14 cellular contexts compared by ENCODE assay signal in the genomic region with DNA sequence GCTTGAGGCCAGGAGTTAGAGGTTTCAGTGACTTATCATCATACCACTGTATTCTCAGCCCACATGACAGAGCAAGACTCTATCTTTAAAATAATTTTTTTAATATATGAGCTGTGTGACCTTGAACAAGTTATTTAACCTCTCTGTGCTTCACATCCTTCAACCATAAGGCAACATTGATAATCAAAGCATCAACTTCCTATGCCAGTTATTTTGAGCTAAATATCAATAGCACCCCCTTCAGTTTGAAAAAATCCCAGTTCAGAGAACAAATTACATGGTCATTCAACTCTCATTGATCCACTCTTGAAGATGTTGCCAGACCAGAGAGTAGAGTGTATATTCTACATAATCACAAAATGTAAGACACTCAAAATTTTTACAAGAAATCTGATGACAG. TPM values are rescaled to one million over a fixed set of nuclear protein-coding genes. Genes with fewer than 3 reads are reported as not detected.
DNase-seq lines count a peak whose midpoint lies in the region; ATAC-seq and TF ChIP-seq lines count a peak whose summit lies in the region.
"Had no signal": no experiment of that assay in that cellular context is flagged by ENCODE, and none has a peak within 500 bp of the region (broad histone marks: within the 10 kb centered on the region; RNA-seq: fewer than 3 reads in every experiment).

No MANE protein-coding gene starts in this region.

- H3K9me3 ChIP-seq in colonic mucosa (no peaks in the 10 kb centered on the region), ovary (no peaks in the 10 kb centered on the region)
- H3K9me3 ChIP-seq: esophagus muscularis mucosa, sigmoid colon, stomach had no signal

- no peaks in the 10 kb centered on the region for H3K4me1 ChIP-seq in colonic mucosa
- no peaks in the 10 kb centered on the region for H3K4me1 ChIP-seq in ovary (ENCODE audit: insufficient read depth)
- H3K4me1 ChIP-seq: esophagus muscularis mucosa, sigmoid colon, stomach had no signal

- peak; percentile 12 for DNase-seq in NCI-H460 (ENCODE audit: extremely low read depth, low read depth)
- no peak for DNase-seq in colonic mucosa
- DNase-seq in SKM-1 (lab: John Stamatoyannopoulos, UW; ENCODE audit: unreplicated experiment), result no peak
- no peak for DNase-seq in ovary
- DNase-seq: activated naive CD8-positive, alpha-beta T cell treated with anti-CD3 and anti-CD28 coated beads, Interleukin-2, amount 50 U/mL, for 24 hours; hypothalamus; sigmoid colon; stomach; T-helper 1 cell had no signal

- H3K27me3 ChIP-seq in colonic mucosa, result no peaks in the 10 kb centered on the region
- no peaks in the 10 kb centered on the region for H3K27me3 ChIP-seq in ovary
- H3K27me3 ChIP-seq: esophagus muscularis mucosa, sigmoid colon, stomach had no signal

- no peak for ATAC-seq in HG03108 (IDR thresholded peaks at IDR 0.05; ENCODE audit: unreplicated experiment)
- ATAC-seq in GM21423 (IDR thresholded peaks at IDR 0.05; ENCODE audit: unreplicated experiment), result no peak
- ATAC-seq: activated naive CD8-positive, alpha-beta T cell treated with anti-CD3 and anti-CD28 coated beads, Interleukin-2, amount 50 U/mL, for 24 hours had no signal

- H3K36me3 ChIP-seq in colonic mucosa (no peaks in the 10 kb centered on the region), ovary (no peaks in the 10 kb centered on the region)
- H3K36me3 ChIP-seq: esophagus muscularis mucosa, sigmoid colon, stomach had no signal

- intact Hi-C loops in colonic mucosa (cut with DNase I) (no loop called here), ovary (cut with DNase I) (no loop called here)

- H3K4me3 ChIP-seq in colonic mucosa (no peak overlapping the region), ovary (no peak overlapping the region)
- H3K4me3 ChIP-seq: esophagus muscularis mucosa, sigmoid colon, stomach had no signal

- H3K27ac ChIP-seq in C4-2B, result no peak overlapping the region
- no peak overlapping the region for H3K27ac ChIP-seq in colonic mucosa
- H3K27ac ChIP-seq in ovary, result no peak overlapping the region
- H3K27ac ChIP-seq: esophagus muscularis mucosa, sigmoid colon, stomach had no signal

- TF ChIP-seq EP300 in ovary (IDR thresholded peaks at IDR 0.05), result no peak

- H3K9ac ChIP-seq in colonic mucosa (ENCODE audit: low read depth in 2 of 2, low read length in 2 of 2), result no peak overlapping the region

- TF ChIP-seq CTCF in C4-2B (conservative IDR thresholded peaks at IDR 0.05) (peak; percentile 73), GM12873 (IDR thresholded peaks at IDR 0.05; ENCODE audit: insufficient read depth, low read depth, low read length, missing control alignments) (peak; percentile 13), colonic mucosa (IDR thresholded peaks at IDR 0.05) (peak; percentile 10), ovary (IDR thresholded peaks at IDR 0.05) (no peak)

- no peak for TF ChIP-seq POLR2A in ovary (IDR thresholded peaks at IDR 0.05)

RNA-seq across cellular contexts. Expression of a gene that starts 53.0 kb away (rescaled TPM):
- total RNA-seq in NCI-H460 (2014; rRNA removed; shearing (Covaris generic)), result 378 and 379 TPM in 2 replicates
- 276 and 290 TPM in 2 replicates for polyA plus RNA-seq in NCI-H460 (2014; cell fraction: nucleus; rRNA removed)
- total RNA-seq in colonic mucosa, result 10 to 100 TPM; 16.0 to 48.3 TPM
- 100 to 1,000 TPM in 1 of 7 donors, 10 to 100 TPM in 4, 1 to 10 TPM in 2; 7.5 to 216 (median 13.5) TPM for total RNA-seq in ovary
- polyA plus RNA-seq in ovary, result 10 to 100 TPM; 13.3 to 24.8 TPM

Comparison
In these comparisons a context has a peak if more than half of its experiments do, and no peak if none do; other contexts are left out.
1. CTCF ChIP-seq: peak in C4-2B (single experiment), GM12873 (single experiment) and colonic mucosa (single experiment); none in ovary (0 of 3).